ENCODE assay signal across 11 cellular contexts in genomic region chr20:62741191-62741676, GRCh38. TPM values are rescaled to one million over a fixed set of nuclear protein-coding genes. Genes with fewer than 3 reads are reported as not detected.
A peak's percentile ranks its signal among the peaks of the same experiment; 100 is the strongest.
DNase-seq lines count a peak whose midpoint lies in the region; ATAC-seq, FAIRE-seq and TF ChIP-seq lines count a peak whose summit lies in the region.
"Had no signal": no experiment of that assay in that cellular context is flagged by ENCODE, and none has a peak within 500 bp of the region (broad histone marks: within the 10 kb centered on the region; RNA-seq: fewer than 3 reads in every experiment).

No MANE protein-coding gene starts in this region.

- H3K27ac Mint-ChIP-seq in endothelial cell (ENCODE audit: unreplicated experiment), result no peak overlapping the region
- H3K27ac Mint-ChIP-seq: stimulated activated naive B cell treated with anti-CD40 and anti-IgM and Interleukin-4, amounts not matched to agents 10 μg/mL and 1 μg/mL and 100 μg/mL, for 72 hours had no signal

- H3K4me1 Mint-ChIP-seq in endothelial cell (ENCODE audit: unreplicated experiment), result peaks cover 8% of the 10 kb centered on the region

- H3K4me3 ChIP-seq in PC-9, result peak overlapping the region; percentile 39; the same call in 1 of the 2 replicates

- no peak overlapping the region for H2AFZ ChIP-seq in PC-9

- H3K36me3 Mint-ChIP-seq in endothelial cell (ENCODE audit: low read depth, unreplicated experiment), result no peaks in the 10 kb centered on the region

- TF ChIP-seq CTCF in PC-9 (conservative IDR thresholded peaks at IDR 0.05) (no peak), endothelial cell (IDR thresholded peaks at IDR 0.05; ENCODE audit: unreplicated experiment) (no peak)

- peaks cover 26% of the 10 kb centered on the region for H3F3A ChIP-seq in PC-9 (ENCODE audit: insufficient read depth, low read depth)

- H3K9me2 ChIP-seq in PC-9 (ENCODE audit: insufficient read depth), result no peaks in the 10 kb centered on the region

- intact Hi-C loops in PC-9 (cut with micrococcal nuclease; ENCODE audit: unreplicated experiment), result loop anchor here (2.0 to 5.0 kb wide), 2 partner anchors 26 to 39 kb away; no protein-coding TSS in a partner anchor
- intact Hi-C loops in posterior vena cava (cut with DNase I), result no loop called here

- POLR2A ChIA-PET in PC-9 (lab: Charles Lee; ENCODE audit: unreplicated experiment), result no interaction called here

- DNase-seq in H54 (ENCODE audit: insufficient read length, low spot score), result peak; percentile 55
- no peak for DNase-seq in PC-9
- DNase-seq in endothelial cell (ENCODE audit: low spot score), result peak; percentile 26
- peak; percentile 75 for DNase-seq in posterior vena cava (ENCODE audit: low spot score)
- DNase-seq in SK-N-DZ (ENCODE audit: low spot score), result no peak
- no peak for DNase-seq in NCI-H2171 (lab: John Stamatoyannopoulos, UW)
- DNase-seq: cortex of kidney; NCI-H748 treated with DMSO at 0.1 percent for 48 hours; stimulated activated naive B cell treated with anti-CD40 and anti-IgM and Interleukin-4, amounts not matched to agents 10 μg/mL and 1 μg/mL and 100 μg/mL, for 72 hours had no signal

- no peaks in the 10 kb centered on the region for H4K20me1 ChIP-seq in PC-9 (ENCODE audit: insufficient read depth)

- no peak for TF ChIP-seq POLR2A in H54 (IDR thresholded peaks at IDR 0.05; ENCODE audit: low read depth, low read length)

- H3K4me3 Mint-ChIP-seq in endothelial cell (ENCODE audit: unreplicated experiment), result no peak overlapping the region

- ATAC-seq in HG02759 (IDR thresholded peaks at IDR 0.05; ENCODE audit: unreplicated experiment), result no peak

- H3K4me2 ChIP-seq in PC-9, result peak overlapping the region; percentile 80

- no peaks in the 10 kb centered on the region for H3K36me3 ChIP-seq in PC-9 (ENCODE audit: low read depth)

- BruUV-seq in PC-9 (replicated peaks; lab: Mats Ljungman, UMichigan), result no TSS peak

- peaks cover 36% of the 10 kb centered on the region for H3K4me1 ChIP-seq in PC-9 (replicated peaks; ENCODE audit: insufficient read depth)

- FAIRE-seq in H54 (lab: Jason Lieb, UNC), result no peak
- FAIRE-seq: islet of Langerhans had no signal

- no peaks in the 10 kb centered on the region for H3K9me3 Mint-ChIP-seq in endothelial cell (ENCODE audit: unreplicated experiment)
- H3K9me3 Mint-ChIP-seq: stimulated activated naive B cell treated with anti-CD40 and anti-IgM and Interleukin-4, amounts not matched to agents 10 μg/mL and 1 μg/mL and 100 μg/mL, for 72 hours had no signal

- CTCF ChIA-PET in PC-9 (lab: Charles Lee), result interaction anchor here (0.7 kb wide), 1 partner anchor 29 kb away, joined by 3 read pairs; no protein-coding TSS in a partner anchor

- peaks cover 11% of the 10 kb centered on the region for H3K27me3 Mint-ChIP-seq in endothelial cell (ENCODE audit: unreplicated experiment)

- H3K9me3 ChIP-seq in PC-9 (ENCODE audit: insufficient read depth, low read depth), result no peaks in the 10 kb centered on the region

- H3K79me2 ChIP-seq in PC-9 (ENCODE audit: low read depth), result no peaks in the 10 kb centered on the region

- H3K27ac ChIP-seq in PC-9, result peak overlapping the region; percentile 86

- H3K27me3 ChIP-seq in PC-9 (ENCODE audit: insufficient read depth, low read depth), result no peaks in the 10 kb centered on the region

RNA-seq across cellular contexts. Expression of gene NTSR1, which starts 32.6 kb away (rescaled TPM):
- total RNA-seq in PC-9 (2021), result 0.98 and 1.3 TPM in 2 replicates
- not detected for total RNA-seq in endothelial cell (ENCODE audit: unreplicated experiment)
- total RNA-seq in posterior vena cava, result under 1 TPM in 1 of 2 donors, not detected in 1; 0.14 TPM
- polyA plus RNA-seq in SK-N-DZ (2014; cell fraction: cytosol; rRNA removed), result 0.64 and 0.86 TPM in 2 replicates
- 1.0 and 1.5 TPM in 2 replicates for polyA plus RNA-seq in SK-N-DZ (2014; cell fraction: nucleus; rRNA removed)

RNA-seq across cellular contexts. Expression of gene MRGBP, which starts 55.0 kb away (rescaled TPM):
- total RNA-seq in PC-9 (2021), result 27.8 and 30.2 TPM in 2 replicates
- 10.9 TPM for total RNA-seq in endothelial cell (ENCODE audit: unreplicated experiment)
- 1 to 10 TPM; 5.0 to 8.0 TPM for total RNA-seq in posterior vena cava
- polyA plus RNA-seq in SK-N-DZ (2014; cell fraction: cytosol; rRNA removed), result 32.5 and 36.2 TPM in 2 replicates
- polyA plus RNA-seq in SK-N-DZ (2014; cell fraction: nucleus; rRNA removed), result 38.2 and 42.4 TPM in 2 replicates

Comparison
In these comparisons a context has a peak if more than half of its experiments do, and no peak if none do; other contexts are left out.
1. DNase-seq: peak in H54 (single experiment), endothelial cell (single experiment) and posterior vena cava (single experiment); none in PC-9 (0 of 2), SK-N-DZ (single experiment) and NCI-H2171 (single experiment).